Comparison of ENCODE assay signal across 12 cellular contexts in the genomic region with DNA sequence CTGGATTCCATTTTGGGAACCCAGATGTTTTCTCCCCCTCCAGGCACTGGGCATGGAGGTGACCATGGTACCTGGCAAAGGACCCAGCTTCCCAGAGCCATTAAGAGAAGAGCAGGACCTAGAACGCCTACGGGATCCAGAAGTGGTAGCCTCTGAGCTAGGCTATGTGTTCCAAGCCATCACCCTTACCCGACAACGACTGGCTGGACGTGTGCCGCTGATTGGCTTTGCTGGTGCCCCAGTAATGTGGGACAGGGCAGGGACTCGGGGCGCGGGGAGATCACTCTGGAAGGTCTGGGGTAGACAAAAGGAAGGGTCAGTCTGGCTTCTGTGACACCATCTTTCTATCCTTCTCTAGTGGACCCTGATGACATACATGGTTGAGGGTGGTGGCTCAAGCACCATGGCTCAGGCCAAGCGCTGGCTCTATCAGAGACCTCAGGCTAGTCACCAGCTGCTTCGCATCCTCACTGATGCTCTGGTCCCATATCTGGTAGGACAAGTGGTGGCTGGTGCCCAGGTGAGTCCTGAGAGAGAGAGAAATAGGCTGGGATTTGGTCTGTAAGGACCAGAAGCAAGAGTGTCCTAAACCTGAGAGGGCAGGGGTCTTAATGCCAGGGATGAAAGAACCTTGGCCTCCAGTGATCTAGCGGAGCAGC. TPM values are rescaled to one million over a fixed set of nuclear protein-coding genes. Genes with fewer than 3 reads are reported as not detected.
DNase-seq lines count a peak whose midpoint lies in the region; ATAC-seq and TF ChIP-seq lines count a peak whose summit lies in the region.
"Had no signal": no experiment of that assay in that cellular context is flagged by ENCODE, and none has a peak within 500 bp of the region (broad histone marks: within the 10 kb centered on the region; RNA-seq: fewer than 3 reads in every experiment).

No MANE protein-coding gene starts in this region.

- no peaks in the 10 kb centered on the region for H3K27me3 Mint-ChIP-seq in activated CD4-positive, alpha-beta T cell treated with anti-CD3 and anti-CD28 coated beads for 36 hours

- peak overlapping the region; percentile 97 for H3K27ac Mint-ChIP-seq in activated CD4-positive, alpha-beta T cell treated with anti-CD3 and anti-CD28 coated beads for 36 hours

- TF ChIP-seq POLR2A in esophagus muscularis mucosa (IDR thresholded peaks at IDR 0.05; ENCODE audit: low read depth) = no peak

- TSS peak; percentile 62 for BruUV-seq in PC-9 (replicated peaks; lab: Mats Ljungman, UMichigan)

- 72% methylated on average over 10 of the region's 12 CpGs for WGBS in esophagus muscularis mucosa

- no peak overlapping the region for H3K27ac ChIP-seq in PC-9
- peak overlapping the region in 2 of 4 donors; percentile 19 to 90 for H3K27ac ChIP-seq in esophagus muscularis mucosa (replicated peaks in 1 of 4)
- no peak overlapping the region for H3K27ac ChIP-seq in skeletal muscle tissue (ENCODE audit: low read depth, low read length)
- H3K27ac ChIP-seq: SJSA1 had no signal

- DNase-seq in activated CD4-positive, alpha-beta T cell treated with anti-CD3 and anti-CD28 coated beads for 36 hours = no peak
- no peak for DNase-seq in activated CD4-positive, alpha-beta T cell treated with anti-CD3 and anti-CD28 coated beads for 48 hours
- no peak for DNase-seq in PC-9
- peak; percentile 86 for DNase-seq in esophagus muscularis mucosa (ENCODE audit: extremely low spot score)
- no peak for DNase-seq in NK-92 treated with Interleukin-12 subunit alpha and Interleukin-12 subunit beta, amount 100 ng/mL, for 24 hours (lab: John Stamatoyannopoulos, UW)
- no peak for DNase-seq in Ammon's horn (ENCODE audit: low spot score)

- no peaks in the 10 kb centered on the region for H3K9me3 ChIP-seq in PC-9 (ENCODE audit: insufficient read depth, low read depth)
- H3K9me3 ChIP-seq in esophagus muscularis mucosa = no peaks in the 10 kb centered on the region
- no peaks in the 10 kb centered on the region for H3K9me3 ChIP-seq in skeletal muscle tissue (ENCODE audit: control insufficient read depth in 3 of 3, low read length in 3 of 3)
- H3K9me3 ChIP-seq: A549, mucosa of descending colon, SJSA1, thoracic aorta had no signal

- H3K4me3 ChIP-seq in PC-9 (no peak overlapping the region), esophagus muscularis mucosa (peak overlapping the region in 1 of 4 donors; percentile 99), skeletal muscle tissue (ENCODE audit: low read length in 3 of 3) (no peak overlapping the region)
- H3K4me3 ChIP-seq: mucosa of descending colon had no signal

- H3K36me3 ChIP-seq in PC-9 (ENCODE audit: low read depth) (no peaks in the 10 kb centered on the region), esophagus muscularis mucosa (peaks cover 6 to 37% (median 31%) of the 10 kb centered on the region in 4 donors), skeletal muscle tissue (ENCODE audit: control insufficient read depth in 3 of 3, insufficient read depth in 3 of 3, low read length in 3 of 3) (peaks cover 25 to 36% (median 34%) of the 10 kb centered on the region in 3 donors)

- POLR2A ChIA-PET in activated CD4-positive, alpha-beta T cell treated with anti-CD3 and anti-CD28 coated beads for 36 hours (lab: Charles Lee) = interaction anchor here (0.5 to 4.7 kb wide), 9 partner anchors 30 to 482 kb away, joined by 3 to 33 read pairs (median 4); a partner anchor contains a TSS
- POLR2A ChIA-PET in PC-9 (lab: Charles Lee; ENCODE audit: unreplicated experiment) = no interaction called here

- H3K9ac ChIP-seq in skeletal muscle tissue (ENCODE audit: low read depth in 1 of 3, low read length in 3 of 3) = peak overlapping the region in 2 of 3 donors; percentile 87 to 93

- H3K4me1 ChIP-seq in PC-9 (replicated peaks; ENCODE audit: insufficient read depth) = peaks cover 20% of the 10 kb centered on the region
- peaks cover 33 to 60% (median 55%) of the 10 kb centered on the region in 4 donors for H3K4me1 ChIP-seq in esophagus muscularis mucosa
- peaks cover 46 to 61% (median 51%) of the 10 kb centered on the region in 3 donors for H3K4me1 ChIP-seq in skeletal muscle tissue (ENCODE audit: control insufficient read depth in 3 of 3, insufficient read depth in 3 of 3, low read length in 3 of 3)

- no peaks in the 10 kb centered on the region for H3K9me2 ChIP-seq in PC-9 (ENCODE audit: insufficient read depth)

- TF ChIP-seq EP300 in esophagus muscularis mucosa (IDR thresholded peaks at IDR 0.05) = no peak

- TF ChIP-seq CTCF in PC-9 (conservative IDR thresholded peaks at IDR 0.05) = no peak
- TF ChIP-seq CTCF in esophagus muscularis mucosa (IDR thresholded peaks at IDR 0.05) = no peak

- H3K9me3 Mint-ChIP-seq in activated CD4-positive, alpha-beta T cell treated with anti-CD3 and anti-CD28 coated beads for 36 hours (ENCODE audit: low read depth) = no peaks in the 10 kb centered on the region

- H4K20me1 ChIP-seq in PC-9 (ENCODE audit: insufficient read depth) = no peaks in the 10 kb centered on the region

- H3K27me3 ChIP-seq in PC-9 (ENCODE audit: insufficient read depth, low read depth) = no peaks in the 10 kb centered on the region
- no peaks in the 10 kb centered on the region for H3K27me3 ChIP-seq in esophagus muscularis mucosa
- no peaks in the 10 kb centered on the region for H3K27me3 ChIP-seq in skeletal muscle tissue (ENCODE audit: control insufficient read depth in 3 of 3, insufficient read depth in 3 of 3, low read length in 3 of 3)
- H3K27me3 ChIP-seq: SJSA1 had no signal

- CTCF ChIA-PET in activated CD4-positive, alpha-beta T cell treated with anti-CD3 and anti-CD28 coated beads for 36 hours (lab: Charles Lee) = interaction anchor here (0.6 to 12.6 kb wide), 25 partner anchors 9 to 488 kb away, joined by 3 to 255 read pairs (median 4); a partner anchor contains a TSS
- CTCF ChIA-PET in PC-9 (lab: Charles Lee) = interaction anchor here (0.9 to 4.5 kb wide), 8 partner anchors 177 to 479 kb away, joined by 3 to 53 read pairs (median 5); no protein-coding TSS in a partner anchor

- peak overlapping the region; percentile 98 for H3K4me2 ChIP-seq in PC-9

- peak overlapping the region; percentile 74 for H3K4me3 Mint-ChIP-seq in activated CD4-positive, alpha-beta T cell treated with anti-CD3 and anti-CD28 coated beads for 36 hours

- intact Hi-C loops in activated CD4-positive, alpha-beta T cell treated with anti-CD3 and anti-CD28 coated beads for 36 hours (cut with DNase I, micrococcal nuclease) = loop anchor here (1.0 to 5.0 kb wide), 10 partner anchors 176 to 1234 kb away; a partner anchor contains a TSS
- intact Hi-C loops in PC-9 (cut with micrococcal nuclease; ENCODE audit: unreplicated experiment) (loop anchor here (1.0 to 10.0 kb wide), 9 partner anchors 217 to 1331 kb away; a partner anchor contains a TSS), esophagus muscularis mucosa (cut with DNase I) (loop anchor here (2.0 to 10.0 kb wide), 4 partner anchors 191 to 479 kb away; a partner anchor contains a TSS)

- H3K79me2 ChIP-seq in PC-9 (ENCODE audit: low read depth) = peaks cover 14% of the 10 kb centered on the region; the same call in 1 of the 2 replicates

- peaks cover 6% of the 10 kb centered on the region for H3K36me3 Mint-ChIP-seq in activated CD4-positive, alpha-beta T cell treated with anti-CD3 and anti-CD28 coated beads for 36 hours (ENCODE audit: low read depth)

- peaks cover 36% of the 10 kb centered on the region for H3K4me1 Mint-ChIP-seq in activated CD4-positive, alpha-beta T cell treated with anti-CD3 and anti-CD28 coated beads for 36 hours

- H3F3A ChIP-seq in PC-9 (ENCODE audit: insufficient read depth, low read depth) = peaks cover 16% of the 10 kb centered on the region; the same call in 1 of the 2 replicates

- no peak overlapping the region for H2AFZ ChIP-seq in PC-9

- ATAC-seq in activated CD4-positive, alpha-beta T cell treated with anti-CD3 and anti-CD28 coated beads for 36 hours = no peak
- no peak for ATAC-seq in GM19351 (IDR thresholded peaks at IDR 0.05; ENCODE audit: unreplicated experiment)

RNA-seq across cellular contexts. Expression of a gene that starts 1.6 kb away (rescaled TPM):
- 100 to 1,000 TPM; 123 to 134 TPM for total RNA-seq in activated CD4-positive, alpha-beta T cell treated with anti-CD3 and anti-CD28 coated beads for 36 hours
- total RNA-seq in PC-9 (2021) = 77.4 and 81.1 TPM in 2 replicates
- total RNA-seq in esophagus muscularis mucosa = 10 to 100 TPM; 84.3 to 90.2 (median 89.3) TPM
- 149 TPM for total RNA-seq in skeletal muscle tissue

RNA-seq across cellular contexts. Expression of a gene that starts 2.6 kb away (rescaled TPM):
- 10 to 100 TPM; 18.9 to 22.3 TPM for total RNA-seq in activated CD4-positive, alpha-beta T cell treated with anti-CD3 and anti-CD28 coated beads for 36 hours
- 18.6 and 21.8 TPM in 2 replicates for total RNA-seq in PC-9 (2021)
- total RNA-seq in esophagus muscularis mucosa = 10 to 100 TPM; 28.0 to 51.7 (median 35.8) TPM
- total RNA-seq in skeletal muscle tissue = 8.9 TPM

RNA-seq across cellular contexts. Expression of a gene that starts 27.3 kb away (rescaled TPM):
- total RNA-seq in activated CD4-positive, alpha-beta T cell treated with anti-CD3 and anti-CD28 coated beads for 36 hours = 10 to 100 TPM; 37.3 to 41.8 TPM
- total RNA-seq in PC-9 (2021) (27.4 and 27.9 TPM in 2 replicates), esophagus muscularis mucosa (10 to 100 TPM; 23.4 to 27.4 (median 26.0) TPM), skeletal muscle tissue (34.4 TPM)
